Comparison of ENCODE assay signal across 8 cellular contexts in the genomic region with DNA sequence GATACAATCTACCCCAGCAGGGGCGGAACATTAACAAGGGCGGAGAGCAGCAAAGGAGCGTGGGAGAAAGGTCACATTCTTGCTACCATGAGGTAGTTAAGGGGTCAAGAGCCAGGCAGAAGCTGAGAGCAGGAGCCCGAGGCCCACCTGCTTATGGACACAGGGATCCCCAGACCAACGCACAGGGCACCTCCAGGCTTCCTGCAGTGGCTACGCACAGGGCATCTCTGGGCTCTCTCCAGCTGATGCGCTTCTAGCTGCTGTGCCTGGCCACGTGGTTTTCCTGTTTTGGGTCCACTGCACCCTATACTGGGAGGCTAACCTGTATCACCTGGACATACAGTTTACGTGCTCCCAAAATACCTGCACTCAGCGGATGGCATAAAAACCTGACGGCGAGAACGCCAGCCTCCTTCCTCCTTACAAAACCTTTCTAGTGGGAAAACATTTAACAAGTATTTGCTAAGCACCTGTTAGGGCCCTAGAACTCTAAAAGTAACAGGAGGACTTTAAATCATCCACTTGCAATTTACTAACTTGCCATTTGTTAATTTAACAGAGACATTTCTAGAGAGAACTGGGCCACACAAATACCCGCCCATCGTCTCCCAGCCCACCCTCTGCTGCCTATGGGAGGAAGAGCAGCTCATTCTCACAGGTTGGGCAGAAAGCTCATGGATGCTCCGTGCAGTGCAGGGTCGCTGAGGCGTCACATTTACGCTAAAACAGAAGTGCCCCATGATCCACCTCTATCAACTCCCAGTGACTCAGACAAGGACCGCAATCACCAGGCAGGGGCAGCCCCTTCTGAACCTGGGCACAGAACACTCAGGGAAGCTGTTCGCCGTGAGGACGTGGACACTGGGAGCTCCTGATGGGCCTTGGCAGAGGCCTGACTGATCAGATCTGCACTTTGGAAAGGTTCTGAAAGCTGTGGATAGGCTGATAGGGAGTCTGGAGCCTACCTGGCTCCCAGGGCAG.
DNase-seq lines count a peak whose midpoint lies in the region; ATAC-seq and TF ChIP-seq lines count a peak whose summit lies in the region.

No MANE protein-coding gene starts in this region.

- TF ChIP-seq CTCF in DND-41 (IDR thresholded peaks at IDR 0.05; ENCODE audit: borderline replicate concordance, extremely low read depth, low read length, poor library complexity, severe bottlenecking) = peak; percentile 11
- peak; percentile 30 for TF ChIP-seq CTCF in type B pancreatic cell (conservative IDR thresholded peaks at IDR 0.05)

- H3K27me3 Mint-ChIP-seq in type B pancreatic cell = no peaks in the 10 kb centered on the region

- H2AFZ ChIP-seq in DND-41 (ENCODE audit: low read depth, low read length) = no peak overlapping the region

- H3K27me3 ChIP-seq in DND-41 (ENCODE audit: insufficient read depth, low read length, poor library complexity) = no peaks in the 10 kb centered on the region
- no peaks in the 10 kb centered on the region for H3K27me3 ChIP-seq in mucosa of rectum (ENCODE audit: control insufficient read depth in 2 of 2, insufficient read depth in 2 of 2, low read length in 2 of 2)

- H3K4me1 Mint-ChIP-seq in type B pancreatic cell (ENCODE audit: unreplicated experiment) = peaks cover 65% of the 10 kb centered on the region

- H3K9me3 Mint-ChIP-seq in type B pancreatic cell = no peaks in the 10 kb centered on the region

- ATAC-seq in DND-41 (ENCODE audit: insufficient read depth, low read depth) = no peak
- peak; percentile 51 for ATAC-seq in HG02943 (IDR thresholded peaks at IDR 0.05; ENCODE audit: low read depth, unreplicated experiment)

- H3K79me2 ChIP-seq in DND-41 (ENCODE audit: insufficient read depth, low read length) = peaks cover 96% of the 10 kb centered on the region

- peaks cover 90% of the 10 kb centered on the region for H4K20me1 ChIP-seq in DND-41 (ENCODE audit: insufficient read depth, low read length)

- H3K4me3 Mint-ChIP-seq in type B pancreatic cell = peak overlapping the region; percentile 17

- H3K4me3 ChIP-seq in DND-41 (ENCODE audit: low read depth in 1 of 2, low read length in 2 of 2) = peak overlapping the region in 1 of 2 experiments; percentile 52; a peak in 3 of 4 replicates
- H3K4me3 ChIP-seq in mucosa of rectum (ENCODE audit: low read length in 2 of 2) = no peak overlapping the region

- peak overlapping the region; percentile 74 for H3K27ac Mint-ChIP-seq in type B pancreatic cell

- H3K4me2 ChIP-seq in DND-41 (ENCODE audit: insufficient read depth, low read length) = peak overlapping the region; percentile 68

- H3K27ac ChIP-seq in DND-41 (ENCODE audit: low read length) (peak overlapping the region; percentile 70), mucosa of rectum (ENCODE audit: low read depth in 2 of 2, low read length in 2 of 2) (peak overlapping the region; percentile 77 to 90)

- no peaks in the 10 kb centered on the region for H3K9me3 ChIP-seq in DND-41 (ENCODE audit: insufficient read depth, low read length, severe bottlenecking)
- no peaks in the 10 kb centered on the region for H3K9me3 ChIP-seq in mucosa of rectum (ENCODE audit: control insufficient read depth in 2 of 2, low read length in 2 of 2)

- no peaks in the 10 kb centered on the region for H3K36me3 Mint-ChIP-seq in type B pancreatic cell

- H3K36me3 ChIP-seq in DND-41 (ENCODE audit: insufficient read depth, low read length) (peaks cover 78% of the 10 kb centered on the region), mucosa of rectum (ENCODE audit: control insufficient read depth in 2 of 2, insufficient read depth in 2 of 2, low read length in 2 of 2) (no peaks in the 10 kb centered on the region)

- DNase-seq in DND-41 (no peak), activated T-cell treated with anti-CD3 and anti-CD28 coated beads for 48 hours (ENCODE audit: low read depth) (peak; percentile 54), type B pancreatic cell (ENCODE audit: extremely low spot score, unreplicated experiment) (no peak), DMS53 (lab: John Stamatoyannopoulos, UW) (no peak), DMS 273 treated with DMSO at 0.1 percent for 48 hours (lab: John Stamatoyannopoulos, UW) (no peak), NCI-H2227 (lab: John Stamatoyannopoulos, UW; ENCODE audit: unreplicated experiment) (no peak)

- H3K9ac ChIP-seq in DND-41 (ENCODE audit: low read depth, low read length) = peak overlapping the region; percentile 87
- H3K9ac ChIP-seq in mucosa of rectum (ENCODE audit: low read depth in 1 of 2, low read length in 2 of 2) = no peak overlapping the region

- H3K4me1 ChIP-seq in DND-41 (ENCODE audit: insufficient read depth, low read length) = peaks cover 94% of the 10 kb centered on the region
- peaks cover 37 to 38% of the 10 kb centered on the region in 2 donors for H3K4me1 ChIP-seq in mucosa of rectum (ENCODE audit: control insufficient read depth in 2 of 2, insufficient read depth in 2 of 2, low read length in 2 of 2)
